Comparison of ENCODE assay signal across 14 cellular contexts in genomic region chr10:103890688-103891087, GRCh38. TPM values are rescaled to one million over a fixed set of nuclear protein-coding genes. Genes with fewer than 3 reads are reported as not detected.
DNase-seq lines count a peak whose midpoint lies in the region; ATAC-seq lines count a peak whose summit lies in the region.
"Had no signal": no experiment of that assay in that cellular context is flagged by ENCODE, and none has a peak within 500 bp of the region (broad histone marks: within the 10 kb centered on the region; RNA-seq: fewer than 3 reads in every experiment).

No MANE protein-coding gene starts in this region.

- peak overlapping the region; percentile 84 for H3K27ac Mint-ChIP-seq in stimulated activated naive CD8-positive, alpha-beta T cell treated with anti-CD3 and anti-CD28 coated beads, Interleukin-15, Interleukin-2, amounts not matched to agents 100 ng/mL and 50 ng/mL, for 24 hours
- H3K27ac Mint-ChIP-seq in activated naive CD8-positive, alpha-beta T cell treated with anti-CD3 and anti-CD28 coated beads, Interleukin-2, amount 10 ng/mL, durations not matched to agents 7 days and 5 days: peak overlapping the region; percentile 23

- no peak overlapping the region for H3K4ac ChIP-seq in mesenchymal stem cell (ENCODE audit: low read depth in 1 of 2, low read length in 2 of 2)

- ATAC-seq in stimulated activated naive CD8-positive, alpha-beta T cell treated with anti-CD3 and anti-CD28 coated beads, Interleukin-15, Interleukin-2, amounts not matched to agents 100 U/mL and 50 U/mL, for 24 hours: no peak
- ATAC-seq in activated naive CD8-positive, alpha-beta T cell treated with anti-CD3 and anti-CD28 coated beads, Interleukin-2, amount 10 ng/mL, durations not matched to agents 7 days and 5 days (ENCODE audit: low read depth): no peak
- ATAC-seq in HG03039 (IDR thresholded peaks at IDR 0.05; ENCODE audit: unreplicated experiment) (no peak), HG02571 (IDR thresholded peaks at IDR 0.05; ENCODE audit: unreplicated experiment) (no peak)

- H3K4me1 Mint-ChIP-seq in stimulated activated naive CD8-positive, alpha-beta T cell treated with anti-CD3 and anti-CD28 coated beads, Interleukin-15, Interleukin-2, amounts not matched to agents 100 ng/mL and 50 ng/mL, for 24 hours (ENCODE audit: low read depth): peaks cover 60% of the 10 kb centered on the region
- peaks cover 32% of the 10 kb centered on the region for H3K4me1 Mint-ChIP-seq in activated naive CD8-positive, alpha-beta T cell treated with anti-CD3 and anti-CD28 coated beads, Interleukin-2, amount 10 ng/mL, durations not matched to agents 7 days and 5 days

- no peak overlapping the region for H3K27ac ChIP-seq in mesenchymal stem cell (ENCODE audit: low read length, poor library complexity, severe bottlenecking)
- H3K27ac ChIP-seq: BLaER1 had no signal

- H3K18ac ChIP-seq in mesenchymal stem cell (ENCODE audit: low read depth in 1 of 2, low read length in 2 of 2): no peak overlapping the region

- H3K4me2 ChIP-seq in mesenchymal stem cell (ENCODE audit: low read length, poor library complexity, severe bottlenecking): no peak overlapping the region
- H3K4me2 ChIP-seq: BLaER1 had no signal

- H2BK120ac ChIP-seq in mesenchymal stem cell (ENCODE audit: low read depth, low read length): no peak overlapping the region

- H2AK5ac ChIP-seq in mesenchymal stem cell (ENCODE audit: low read length, severe bottlenecking): no peak overlapping the region

- no peak overlapping the region for H3K4me3 Mint-ChIP-seq in stimulated activated naive CD8-positive, alpha-beta T cell treated with anti-CD3 and anti-CD28 coated beads, Interleukin-15, Interleukin-2, amounts not matched to agents 100 ng/mL and 50 ng/mL, for 24 hours
- H3K4me3 Mint-ChIP-seq in activated naive CD8-positive, alpha-beta T cell treated with anti-CD3 and anti-CD28 coated beads, Interleukin-2, amount 10 ng/mL, durations not matched to agents 7 days and 5 days: no peak overlapping the region

- POLR2A ChIA-PET in activated naive CD8-positive, alpha-beta T cell treated with anti-CD3 and anti-CD28 coated beads, Interleukin-2, amount 10 ng/mL, durations not matched to agents 7 days and 5 days (lab: Charles Lee): interaction anchor here (0.6 to 1.4 kb wide), 4 partner anchors 17 to 366 kb away, joined by 3 to 5 read pairs (median 4); partner anchors contain the start of gene STN1

- H2AFZ ChIP-seq in mesenchymal stem cell (ENCODE audit: low read depth, low read length): no peak overlapping the region

- peaks cover 10% of the 10 kb centered on the region for H3K79me1 ChIP-seq in mesenchymal stem cell (replicated peaks; ENCODE audit: low read length, poor library complexity, severe bottlenecking)

- H4K8ac ChIP-seq in mesenchymal stem cell (ENCODE audit: low read length): no peak overlapping the region

- H2BK15ac ChIP-seq in mesenchymal stem cell (ENCODE audit: low read depth, poor library complexity, severe bottlenecking): no peak overlapping the region

- peak overlapping the region; percentile 50 for H3K9ac ChIP-seq in mesenchymal stem cell (ENCODE audit: low read length)
- H3K9ac ChIP-seq: BLaER1 had no signal

- H3K23ac ChIP-seq in mesenchymal stem cell (ENCODE audit: low read length in 2 of 2): no peak overlapping the region

- 95% methylated on average over 2 of the region's 2 CpGs for WGBS in mesenchymal stem cell

- H3K9me3 ChIP-seq in mesenchymal stem cell (ENCODE audit: control insufficient read depth, low read length): no peaks in the 10 kb centered on the region
- H3K9me3 ChIP-seq: BLaER1 had no signal

- no peak overlapping the region for H3K14ac ChIP-seq in mesenchymal stem cell (ENCODE audit: low read length in 2 of 2)

- H3K4me3 ChIP-seq in mesenchymal stem cell (ENCODE audit: insufficient read depth in 1 of 2, low read depth in 1 of 2, low read length in 2 of 2): no peak overlapping the region
- H3K4me3 ChIP-seq: BLaER1 had no signal

- no peaks in the 10 kb centered on the region for H3K27me3 ChIP-seq in mesenchymal stem cell (ENCODE audit: control insufficient read depth in 1 of 2, insufficient read depth in 1 of 2, low read length in 2 of 2)
- H3K27me3 ChIP-seq: BLaER1 had no signal

- peaks cover 8 to 60% of the 10 kb centered on the region in 2 experiments for H3K36me3 ChIP-seq in mesenchymal stem cell (ENCODE audit: control insufficient read depth in 1 of 2, insufficient read depth in 2 of 2, low read depth in 1 of 2, low read length in 2 of 2)

- H4K91ac ChIP-seq in mesenchymal stem cell (ENCODE audit: low read length): no peak overlapping the region

- H2BK5ac ChIP-seq in mesenchymal stem cell (ENCODE audit: low read depth, low read length, poor library complexity, severe bottlenecking): no peak overlapping the region

- H2BK12ac ChIP-seq in mesenchymal stem cell (ENCODE audit: low read length in 2 of 2): no peak overlapping the region

- DNase-seq in stimulated activated naive CD8-positive, alpha-beta T cell treated with anti-CD3 and anti-CD28 coated beads, Interleukin-15, Interleukin-2, amounts not matched to agents 100 U/mL and 50 U/mL, for 24 hours: no peak
- no peak for DNase-seq in activated naive CD8-positive, alpha-beta T cell treated with anti-CD3 and anti-CD28 coated beads, Interleukin-2, amount 10 ng/mL, durations not matched to agents 7 days and 5 days
- DNase-seq in mesenchymal stem cell (no peak), RPMI8226 (no peak)
- no peak for DNase-seq in stimulated activated CD4-positive, alpha-beta T cell treated with anti-CD3 and anti-CD28 coated beads, Interleukin-12 subunit alpha, Interleukin-12 subunit beta, amount 100 ng/mL, for 4 hours
- DNase-seq: anterior cingulate cortex, GDM1, glutamatergic neuron, Karpas-422, NCI-H2029 treated with DMSO at 0.1 percent for 48 hours had no signal

- H3K27me3 Mint-ChIP-seq in stimulated activated naive CD8-positive, alpha-beta T cell treated with anti-CD3 and anti-CD28 coated beads, Interleukin-15, Interleukin-2, amounts not matched to agents 100 ng/mL and 50 ng/mL, for 24 hours: no peaks in the 10 kb centered on the region
- H3K27me3 Mint-ChIP-seq in activated naive CD8-positive, alpha-beta T cell treated with anti-CD3 and anti-CD28 coated beads, Interleukin-2, amount 10 ng/mL, durations not matched to agents 7 days and 5 days: no peaks in the 10 kb centered on the region

- peaks cover 36% of the 10 kb centered on the region for H3K36me3 Mint-ChIP-seq in stimulated activated naive CD8-positive, alpha-beta T cell treated with anti-CD3 and anti-CD28 coated beads, Interleukin-15, Interleukin-2, amounts not matched to agents 100 ng/mL and 50 ng/mL, for 24 hours (ENCODE audit: low read depth)
- peaks cover 30% of the 10 kb centered on the region for H3K36me3 Mint-ChIP-seq in activated naive CD8-positive, alpha-beta T cell treated with anti-CD3 and anti-CD28 coated beads, Interleukin-2, amount 10 ng/mL, durations not matched to agents 7 days and 5 days

- peaks cover 9% of the 10 kb centered on the region for H3K4me1 ChIP-seq in mesenchymal stem cell (ENCODE audit: control insufficient read depth, insufficient read depth, low read depth, low read length)

- no peaks in the 10 kb centered on the region for H3K9me3 Mint-ChIP-seq in stimulated activated naive CD8-positive, alpha-beta T cell treated with anti-CD3 and anti-CD28 coated beads, Interleukin-15, Interleukin-2, amounts not matched to agents 100 ng/mL and 50 ng/mL, for 24 hours
- H3K9me3 Mint-ChIP-seq in activated naive CD8-positive, alpha-beta T cell treated with anti-CD3 and anti-CD28 coated beads, Interleukin-2, amount 10 ng/mL, durations not matched to agents 7 days and 5 days: no peaks in the 10 kb centered on the region

RNA-seq across cellular contexts. Expression of gene STN1, which starts 27.3 kb away (rescaled TPM):
- total RNA-seq in activated naive CD8-positive, alpha-beta T cell treated with anti-CD3 and anti-CD28 coated beads, Interleukin-2, amount 10 ng/mL, durations not matched to agents 7 days and 5 days: 10 to 100 TPM; 53.7 to 58.5 TPM
- 18.5 TPM for polyA plus RNA-seq in mesenchymal stem cell (2013, experiment 1 of 2)
- polyA plus RNA-seq in mesenchymal stem cell (2013, experiment 2 of 2): 19.1 TPM

RNA-seq across cellular contexts. Expression of gene SH3PXD2A, which starts 35.3 kb away (rescaled TPM):
- total RNA-seq in activated naive CD8-positive, alpha-beta T cell treated with anti-CD3 and anti-CD28 coated beads, Interleukin-2, amount 10 ng/mL, durations not matched to agents 7 days and 5 days: 10 to 100 TPM; 14.8 to 16.0 TPM
- 8.7 TPM for polyA plus RNA-seq in mesenchymal stem cell (2013, experiment 1 of 2)
- 8.7 TPM for polyA plus RNA-seq in mesenchymal stem cell (2013, experiment 2 of 2)
